Comparison of ENCODE assay signal across 15 cellular contexts in genomic region chr2:105809723-105810122, GRCh38.
DNase-seq lines count a peak whose midpoint lies in the region; ATAC-seq and TF ChIP-seq lines count a peak whose summit lies in the region.
"Had no signal": no experiment of that assay in that cellular context is flagged by ENCODE, and none has a peak within 500 bp of the region (broad histone marks: within the 10 kb centered on the region; RNA-seq: fewer than 3 reads in every experiment).

No MANE protein-coding gene starts in this region.

- H3K9me3 ChIP-seq in SK-N-SH, result no peaks in the 10 kb centered on the region
- H3K9me3 ChIP-seq: heart right ventricle, ovary had no signal

- H3K9ac ChIP-seq in SK-N-SH, result no peak overlapping the region

- no peak overlapping the region for H3K4me3 ChIP-seq in SK-N-SH (ENCODE audit: low read depth in 2 of 2, low read length in 1 of 2)
- H3K4me3 ChIP-seq: dorsolateral prefrontal cortex, heart right ventricle, ovary, skin epidermis had no signal

- H3F3A ChIP-seq in SK-N-SH (replicated peaks; ENCODE audit: insufficient read depth), result no peaks in the 10 kb centered on the region

- POLR2A ChIA-PET in activated CD8-positive, alpha-beta T cell treated with anti-CD3 and anti-CD28 coated beads, Interleukin-2, amount 10 ng/mL, durations not matched to agents 7 days and 5 days (lab: Charles Lee), result no interaction called here
- POLR2A ChIA-PET in SK-N-SH (lab: Yijun Ruan, JAX), result no interaction called here

- peaks cover 71% of the 10 kb centered on the region for H3K79me2 ChIP-seq in SK-N-SH (ENCODE audit: insufficient read depth)

- no peak overlapping the region for H3K4me2 ChIP-seq in SK-N-SH

- H3K27ac ChIP-seq in SK-N-SH (ENCODE audit: low read depth in 2 of 2, low read length in 1 of 2), result no peak overlapping the region
- H3K27ac ChIP-seq: dorsolateral prefrontal cortex, heart right ventricle, ovary, skin epidermis had no signal

- H4K20me1 ChIP-seq in SK-N-SH (ENCODE audit: insufficient read depth), result peaks cover 76% of the 10 kb centered on the region

- H3K4me3 Mint-ChIP-seq in activated T-cell treated with anti-CD3 and anti-CD28 coated beads, Interleukin-2, amount 50 U/mL, for 72 hours, result peak overlapping the region; percentile 70 to 84
- H3K4me3 Mint-ChIP-seq in activated CD8-positive, alpha-beta T cell treated with anti-CD3 and anti-CD28 coated beads, Interleukin-2, amount 10 ng/mL, durations not matched to agents 7 days and 5 days, result no peak overlapping the region
- H3K4me3 Mint-ChIP-seq in type B pancreatic cell, result no peak overlapping the region

- H3K9me3 Mint-ChIP-seq in activated T-cell treated with anti-CD3 and anti-CD28 coated beads, Interleukin-2, amount 50 U/mL, for 72 hours, result peaks cover 5 to 6% of the 10 kb centered on the region in 2 donors
- H3K9me3 Mint-ChIP-seq in activated CD8-positive, alpha-beta T cell treated with anti-CD3 and anti-CD28 coated beads, Interleukin-2, amount 10 ng/mL, durations not matched to agents 7 days and 5 days (ENCODE audit: insufficient read depth), result no peaks in the 10 kb centered on the region
- H3K9me3 Mint-ChIP-seq in type B pancreatic cell, result no peaks in the 10 kb centered on the region

- peak overlapping the region; percentile 96 for H3K27ac Mint-ChIP-seq in activated T-cell treated with anti-CD3 and anti-CD28 coated beads, Interleukin-2, amount 50 U/mL, for 72 hours
- H3K27ac Mint-ChIP-seq in activated CD8-positive, alpha-beta T cell treated with anti-CD3 and anti-CD28 coated beads, Interleukin-2, amount 10 ng/mL, durations not matched to agents 7 days and 5 days, result peak overlapping the region; percentile 22
- H3K27ac Mint-ChIP-seq in type B pancreatic cell, result peak overlapping the region; percentile 44

- CTCF ChIA-PET in activated CD8-positive, alpha-beta T cell treated with anti-CD3 and anti-CD28 coated beads, Interleukin-2, amount 10 ng/mL, durations not matched to agents 7 days and 5 days (lab: Charles Lee), result no interaction called here
- CTCF ChIA-PET in SK-N-SH (lab: Yijun Ruan, JAX), result no interaction called here

- no peak for TF ChIP-seq CTCF in type B pancreatic cell (conservative IDR thresholded peaks at IDR 0.05)
- TF ChIP-seq CTCF in SK-N-SH (IDR thresholded peaks at IDR 0.05), result no peak

- H3K27me3 ChIP-seq in SK-N-SH (ENCODE audit: insufficient read depth), result no peaks in the 10 kb centered on the region
- H3K27me3 ChIP-seq: dorsolateral prefrontal cortex, heart right ventricle, ovary had no signal

- 94% methylated on average over 3 of the region's 3 CpGs for WGBS in SK-N-SH (ENCODE audit: low lambda C conversion rate)

- no peak overlapping the region for H2AFZ ChIP-seq in SK-N-SH (ENCODE audit: low read depth)

- H3K36me3 Mint-ChIP-seq in activated T-cell treated with anti-CD3 and anti-CD28 coated beads, Interleukin-2, amount 50 U/mL, for 72 hours (ENCODE audit: insufficient read depth in 2 of 2), result peaks cover 16 to 36% of the 10 kb centered on the region in 2 donors
- H3K36me3 Mint-ChIP-seq in activated CD8-positive, alpha-beta T cell treated with anti-CD3 and anti-CD28 coated beads, Interleukin-2, amount 10 ng/mL, durations not matched to agents 7 days and 5 days (ENCODE audit: low read depth), result peaks cover 45% of the 10 kb centered on the region
- H3K36me3 Mint-ChIP-seq in type B pancreatic cell, result peaks cover 7% of the 10 kb centered on the region

- no peaks in the 10 kb centered on the region for H3K36me3 ChIP-seq in SK-N-SH (replicated peaks in 1 of 2; ENCODE audit: control insufficient read depth in 1 of 2, insufficient read depth in 2 of 2, low read length in 1 of 2)
- H3K36me3 ChIP-seq: ovary had no signal

- no peak for ATAC-seq in activated T-cell treated with anti-CD3 and anti-CD28 coated beads, Interleukin-2, amount 50 U/mL, for 72 hours (replicated peaks in 1 of 2)
- ATAC-seq in activated CD8-positive, alpha-beta T cell treated with anti-CD3 and anti-CD28 coated beads, Interleukin-2, amount 10 ng/mL, durations not matched to agents 7 days and 5 days, result no peak
- ATAC-seq: heart right ventricle had no signal

- TF ChIP-seq RAD21 in SK-N-SH (IDR thresholded peaks at IDR 0.05; ENCODE audit: low read length), result no peak

- TF ChIP-seq EP300 in SK-N-SH (IDR thresholded peaks at IDR 0.05; ENCODE audit: borderline replicate concordance in 1 of 2, low read depth in 1 of 2, low read length in 1 of 2), result no peak

- no peak for DNase-seq in activated T-cell treated with anti-CD3 and anti-CD28 coated beads, Interleukin-2, amount 50 U/mL, for 72 hours
- no peak for DNase-seq in activated T-cell treated with anti-CD3 and anti-CD28 coated beads, Interleukin-2, amount 50 U/mL, for 48 hours
- no peak for DNase-seq in activated CD8-positive, alpha-beta T cell treated with anti-CD3 and anti-CD28 coated beads, Interleukin-2, amount 10 ng/mL, durations not matched to agents 7 days and 5 days
- peak; percentile 50 for DNase-seq in islet precursor cell
- no peak for DNase-seq in type B pancreatic cell (ENCODE audit: extremely low spot score, unreplicated experiment)
- DNase-seq in HPDE6-E6E7 (ENCODE audit: extremely low spot score), result no peak
- DNase-seq in SK-N-SH, result no peak
- no peak for DNase-seq in AML-193 (lab: John Stamatoyannopoulos, UW)
- DNase-seq: activated gamma-delta T cell treated with Interleukin-2 at 50 U/mL for 16 hours, DMS53, dorsolateral prefrontal cortex, heart right ventricle, kidney glomerular epithelial cell, ovary had no signal

- H3K9me2 ChIP-seq in SK-N-SH, result no peaks in the 10 kb centered on the region

- H3K27me3 Mint-ChIP-seq in activated T-cell treated with anti-CD3 and anti-CD28 coated beads, Interleukin-2, amount 50 U/mL, for 72 hours (ENCODE audit: low read depth), result no peaks in the 10 kb centered on the region
- no peaks in the 10 kb centered on the region for H3K27me3 Mint-ChIP-seq in activated CD8-positive, alpha-beta T cell treated with anti-CD3 and anti-CD28 coated beads, Interleukin-2, amount 10 ng/mL, durations not matched to agents 7 days and 5 days (ENCODE audit: low read depth)
- H3K27me3 Mint-ChIP-seq in type B pancreatic cell, result no peaks in the 10 kb centered on the region

- peaks cover 2 to 35% of the 10 kb centered on the region in 2 experiments; a peak in 3 of 4 replicates for H3K4me1 ChIP-seq in SK-N-SH (ENCODE audit: control insufficient read depth in 1 of 2, insufficient read depth in 2 of 2, low read depth in 1 of 2, low read length in 1 of 2)

- H3K4me1 Mint-ChIP-seq in activated T-cell treated with anti-CD3 and anti-CD28 coated beads, Interleukin-2, amount 50 U/mL, for 72 hours (ENCODE audit: low read depth), result peaks cover 97% of the 10 kb centered on the region
- H3K4me1 Mint-ChIP-seq in activated CD8-positive, alpha-beta T cell treated with anti-CD3 and anti-CD28 coated beads, Interleukin-2, amount 10 ng/mL, durations not matched to agents 7 days and 5 days (ENCODE audit: low read depth), result peaks cover 79% of the 10 kb centered on the region
- H3K4me1 Mint-ChIP-seq in type B pancreatic cell (ENCODE audit: unreplicated experiment), result peaks cover 47% of the 10 kb centered on the region

TF ChIP-seq in SK-N-SH, 30 proteins besides CTCF, POLR2A, EP300 and RAD21:
- TF ChIP-seq MXI1 (IDR thresholded peaks at IDR 0.05; ENCODE audit: low read depth, low read length), result no peak
- TF ChIP-seq JUND (IDR thresholded peaks at IDR 0.05), result no peak
- no peak for TF ChIP-seq MEF2A (IDR thresholded peaks at IDR 0.05; ENCODE audit: borderline replicate concordance, low read depth)
- TF ChIP-seq PBX3 (IDR thresholded peaks at IDR 0.05), result no peak
- no peak for TF ChIP-seq ZBTB33 (IDR thresholded peaks at IDR 0.05; ENCODE audit: borderline replicate concordance, low read depth)
- no peak for TF ChIP-seq TCF12 (IDR thresholded peaks at IDR 0.05)
- TF ChIP-seq SIN3A (IDR thresholded peaks at IDR 0.05; ENCODE audit: borderline replicate concordance, low read depth, low read length), result no peak
- TF ChIP-seq FOXJ3 (CRISPR knock-in tag; IDR thresholded peaks at IDR 0.05), result no peak
- no peak for TF ChIP-seq MAX (IDR thresholded peaks at IDR 0.05; ENCODE audit: low read depth)

Comparison
In these comparisons a context has a peak if more than half of its experiments do, and no peak if none do; other contexts are left out.
1. H3K27ac Mint-ChIP-seq: peak in every context shown above with its lines; median percentile 96 in activated T-cell treated with anti-CD3 and anti-CD28 coated beads, Interleukin-2, amount 50 U/mL, for 72 hours; 44 in type B pancreatic cell; 22 in activated CD8-positive, alpha-beta T cell treated with anti-CD3 and anti-CD28 coated beads, Interleukin-2, amount 10 ng/mL, durations not matched to agents 7 days and 5 days.
2. H3K4me3 Mint-ChIP-seq: peak in activated T-cell treated with anti-CD3 and anti-CD28 coated beads, Interleukin-2, amount 50 U/mL, for 72 hours (2 of 2); none in activated CD8-positive, alpha-beta T cell treated with anti-CD3 and anti-CD28 coated beads, Interleukin-2, amount 10 ng/mL, durations not matched to agents 7 days and 5 days (single experiment) and type B pancreatic cell (single experiment).